Comparison of ENCODE assay signal across 9 cellular contexts in the genomic region with DNA sequence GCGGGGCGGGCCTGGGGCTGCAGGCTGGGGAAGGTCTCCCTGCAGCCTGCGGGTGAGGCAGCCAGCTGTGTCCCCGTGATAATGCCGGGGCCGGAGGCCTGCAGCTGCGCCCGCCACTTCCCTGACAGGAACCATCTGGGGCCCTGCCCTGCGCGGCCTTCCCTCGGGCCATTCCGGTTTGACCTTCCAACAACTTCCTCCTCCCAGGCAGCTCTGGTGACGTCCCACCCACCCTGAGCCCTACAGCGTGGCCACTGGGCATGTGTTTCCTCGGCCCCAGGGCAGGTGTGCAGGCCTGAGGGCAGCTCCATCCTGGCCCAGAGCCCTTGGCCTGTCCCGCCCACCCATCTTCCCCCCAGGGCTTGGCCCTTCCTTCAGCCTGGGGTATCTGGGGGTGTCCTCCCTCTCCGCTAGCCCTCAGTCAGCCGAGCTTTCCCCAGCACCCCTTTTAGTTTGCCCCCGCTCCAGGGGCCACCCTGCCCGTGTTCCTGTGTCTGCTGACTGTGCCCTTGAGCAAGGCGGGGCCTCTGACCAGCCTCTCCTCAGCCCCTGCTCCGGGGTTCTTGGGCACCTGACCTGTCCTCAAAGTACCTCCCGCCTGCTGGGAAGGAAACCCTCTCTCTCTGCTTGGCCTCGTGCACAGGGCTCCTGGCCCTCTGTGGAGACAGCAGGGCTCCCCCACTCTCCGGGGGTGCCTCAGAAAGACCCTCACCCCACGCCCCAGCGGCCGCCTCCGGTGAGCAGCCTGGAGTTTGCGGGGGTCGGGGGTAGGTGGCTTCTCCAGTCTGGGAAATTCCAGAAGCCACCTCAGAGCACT. TPM values are rescaled to one million over a fixed set of nuclear protein-coding genes. Genes with fewer than 3 reads are reported as not detected.
A peak's percentile ranks its signal among the peaks of the same experiment; 100 is the strongest.
DNase-seq lines count a peak whose midpoint lies in the region; ATAC-seq and TF ChIP-seq lines count a peak whose summit lies in the region.
"Had no signal": no experiment of that assay in that cellular context is flagged by ENCODE, and none has a peak within 500 bp of the region (broad histone marks: within the 10 kb centered on the region; RNA-seq: fewer than 3 reads in every experiment).

CBFA2T3 (minus strand) TSS at position 180 of the 817 bp plus-strand sequence. CDS start 400 bp downstream, outside the sequence.

- H3K27me3 ChIP-seq in ascending aorta: no peaks in the 10 kb centered on the region
- peaks cover 12 to 69% of the 10 kb centered on the region in 2 experiments for H3K27me3 ChIP-seq in mesenchymal stem cell (ENCODE audit: control insufficient read depth in 1 of 2, insufficient read depth in 1 of 2, low read length in 2 of 2)

- H3K27me3 Mint-ChIP-seq in natural killer cell (ENCODE audit: low read depth in 2 of 2): peaks cover 6 to 32% of the 10 kb centered on the region in 2 donors
- H3K27me3 Mint-ChIP-seq in natural killer cell treated with Interleukin-12 subunit alpha and Interleukin-12 subunit beta and Interleukin-15 and Interleukin-18, amount 100 ng/mL, for 72 hours: peaks cover 0 to 18% of the 10 kb centered on the region in 2 donors

- no peak within 1 kb of the TSS for H2BK5ac ChIP-seq in mesenchymal stem cell (ENCODE audit: low read depth, low read length, poor library complexity, severe bottlenecking)

- no peak for DNase-seq in natural killer cell
- no peak for DNase-seq in natural killer cell treated with Interleukin-12 subunit alpha and Interleukin-12 subunit beta and Interleukin-15 and Interleukin-18, amount 100 ng/mL, for 72 hours (ENCODE audit: low spot score)
- peak; percentile 37 to 77 for DNase-seq in ascending aorta (ENCODE audit: low spot score in 2 of 2)
- DNase-seq in mesenchymal stem cell: peak; percentile 55
- no peak for DNase-seq in T-helper 2 cell
- no peak for DNase-seq in stimulated activated CD8-positive, alpha-beta memory T cell treated with anti-CD3 and anti-CD28 coated beads, Interleukin-4, amount 100 ng/mL, for 48 hours
- DNase-seq in ecto neural progenitor cell (ENCODE audit: low spot score): no peak

- no peak within 1 kb of the TSS for H4K8ac ChIP-seq in mesenchymal stem cell (ENCODE audit: low read length)

- H2AK5ac ChIP-seq in mesenchymal stem cell (ENCODE audit: low read length, severe bottlenecking): no peak within 1 kb of the TSS

- no peaks in the 10 kb centered on the region for H3K79me1 ChIP-seq in mesenchymal stem cell (replicated peaks; ENCODE audit: low read length, poor library complexity, severe bottlenecking)

- H3K36me3 ChIP-seq in ascending aorta (no peaks in the 10 kb centered on the region), mesenchymal stem cell (ENCODE audit: control insufficient read depth in 1 of 2, insufficient read depth in 2 of 2, low read depth in 1 of 2, low read length in 2 of 2) (no peaks in the 10 kb centered on the region)

- H3K9ac ChIP-seq in mesenchymal stem cell (ENCODE audit: low read length): no peak within 1 kb of the TSS

- H4K91ac ChIP-seq in mesenchymal stem cell (ENCODE audit: low read length): no peak within 1 kb of the TSS

- H3K27ac ChIP-seq in ascending aorta (no peak within 1 kb of the TSS), mesenchymal stem cell (ENCODE audit: low read length, poor library complexity, severe bottlenecking) (no peak within 1 kb of the TSS)

- H3K4ac ChIP-seq in mesenchymal stem cell (ENCODE audit: low read depth in 1 of 2, low read length in 2 of 2): no peak within 1 kb of the TSS

- H3K4me3 Mint-ChIP-seq in natural killer cell: peak within 1 kb of the TSS; percentile 25
- no peak within 1 kb of the TSS for H3K4me3 Mint-ChIP-seq in natural killer cell treated with Interleukin-12 subunit alpha and Interleukin-12 subunit beta and Interleukin-15 and Interleukin-18, amount 100 ng/mL, for 72 hours

- H3K4me1 ChIP-seq in ascending aorta: no peaks in the 10 kb centered on the region
- H3K4me1 ChIP-seq in mesenchymal stem cell (ENCODE audit: control insufficient read depth, insufficient read depth, low read depth, low read length): no peaks in the 10 kb centered on the region

- no peak within 1 kb of the TSS for H3K23ac ChIP-seq in mesenchymal stem cell (ENCODE audit: low read length in 2 of 2)

- H2BK120ac ChIP-seq in mesenchymal stem cell (ENCODE audit: low read depth, low read length): no peak within 1 kb of the TSS

- no peak within 1 kb of the TSS for H2BK12ac ChIP-seq in mesenchymal stem cell (ENCODE audit: low read length in 2 of 2)

- no peak within 1 kb of the TSS for H3K4me2 ChIP-seq in mesenchymal stem cell (ENCODE audit: low read length, poor library complexity, severe bottlenecking)

- no peak within 1 kb of the TSS for H3K14ac ChIP-seq in mesenchymal stem cell (ENCODE audit: low read length in 2 of 2)

- WGBS in mesenchymal stem cell: 65% methylated on average over 30 of the region's 31 CpGs

- H2AFZ ChIP-seq in mesenchymal stem cell (ENCODE audit: low read depth, low read length): peak within 1 kb of the TSS; percentile 2

- intact Hi-C loops in natural killer cell (cut with micrococcal nuclease): no loop called here
- intact Hi-C loops in ascending aorta (cut with DNase I): no loop called here

- peaks cover 6 to 24% of the 10 kb centered on the region in 2 donors for H3K4me1 Mint-ChIP-seq in natural killer cell
- H3K4me1 Mint-ChIP-seq in natural killer cell treated with Interleukin-12 subunit alpha and Interleukin-12 subunit beta and Interleukin-15 and Interleukin-18, amount 100 ng/mL, for 72 hours (ENCODE audit: low read depth in 2 of 2): peaks cover 0 to 9% of the 10 kb centered on the region in 2 donors

- H3K18ac ChIP-seq in mesenchymal stem cell (ENCODE audit: low read depth in 1 of 2, low read length in 2 of 2): no peak within 1 kb of the TSS

- no peak within 1 kb of the TSS for H2BK15ac ChIP-seq in mesenchymal stem cell (ENCODE audit: low read depth, poor library complexity, severe bottlenecking)

- TF ChIP-seq CTCF in natural killer cell (IDR thresholded peaks at IDR 0.05) (no peak), ascending aorta (IDR thresholded peaks at IDR 0.05) (no peak)

- H3K9me3 Mint-ChIP-seq in natural killer cell: no peaks in the 10 kb centered on the region
- H3K9me3 Mint-ChIP-seq in natural killer cell treated with Interleukin-12 subunit alpha and Interleukin-12 subunit beta and Interleukin-15 and Interleukin-18, amount 100 ng/mL, for 72 hours: no peaks in the 10 kb centered on the region

- H3K4me3 ChIP-seq in ascending aorta (peak within 1 kb of the TSS in 1 of 2 donors; percentile 13), mesenchymal stem cell (ENCODE audit: insufficient read depth in 1 of 2, low read depth in 1 of 2, low read length in 2 of 2) (no peak within 1 kb of the TSS)

- H3K36me3 Mint-ChIP-seq in natural killer cell: no peaks in the 10 kb centered on the region
- no peaks in the 10 kb centered on the region for H3K36me3 Mint-ChIP-seq in natural killer cell treated with Interleukin-12 subunit alpha and Interleukin-12 subunit beta and Interleukin-15 and Interleukin-18, amount 100 ng/mL, for 72 hours

- ATAC-seq in natural killer cell: peak in 2 of 3 donors; percentile 29 to 36
- ATAC-seq in natural killer cell treated with Interleukin-12 subunit alpha and Interleukin-12 subunit beta and Interleukin-15 and Interleukin-18, amount 100 ng/mL, for 72 hours: no peak
- no peak for ATAC-seq in HG02938 (IDR thresholded peaks at IDR 0.05; ENCODE audit: unreplicated experiment)

- H3K9me3 ChIP-seq in ascending aorta: no peaks in the 10 kb centered on the region
- H3K9me3 ChIP-seq in mesenchymal stem cell (ENCODE audit: control insufficient read depth, low read length): no peaks in the 10 kb centered on the region

- no peak within 1 kb of the TSS for H3K27ac Mint-ChIP-seq in natural killer cell
- no peak within 1 kb of the TSS for H3K27ac Mint-ChIP-seq in natural killer cell treated with Interleukin-12 subunit alpha and Interleukin-12 subunit beta and Interleukin-15 and Interleukin-18, amount 100 ng/mL, for 72 hours

RNA-seq across cellular contexts. Expression of gene CBFA2T3, which starts in this region (rescaled TPM):
- 1 to 10 TPM; 2.5 to 7.8 (median 4.2) TPM for total RNA-seq in natural killer cell
- total RNA-seq in natural killer cell treated with Interleukin-12 subunit alpha and Interleukin-12 subunit beta and Interleukin-15 and Interleukin-18, amount 100 ng/mL, for 72 hours: 1 to 10 TPM; 2.3 to 2.9 TPM
- 32.8 TPM for total RNA-seq in ascending aorta
- polyA plus RNA-seq in mesenchymal stem cell (2013, experiment 1 of 2): 0.03 TPM
- polyA plus RNA-seq in mesenchymal stem cell (2013, experiment 2 of 2): 0.03 TPM
- total RNA-seq: HT1080 had no signal

Comparison
In these comparisons a context has a peak if more than half of its experiments do, and no peak if none do; other contexts are left out.
1. ATAC-seq: peak in natural killer cell (2 of 3); none in natural killer cell treated with Interleukin-12 subunit alpha and Interleukin-12 subunit beta and Interleukin-15 and Interleukin-18, amount 100 ng/mL, for 72 hours (0 of 2) and HG02938 (single experiment).
2. DNase-seq: peak in ascending aorta (2 of 2) and mesenchymal stem cell (single experiment); none in natural killer cell (single experiment), natural killer cell treated with Interleukin-12 subunit alpha and Interleukin-12 subunit beta and Interleukin-15 and Interleukin-18, amount 100 ng/mL, for 72 hours (single experiment), T-helper 2 cell (0 of 5), stimulated activated CD8-positive, alpha-beta memory T cell treated with anti-CD3 and anti-CD28 coated beads, Interleukin-4, amount 100 ng/mL, for 48 hours (single experiment) and ecto neural progenitor cell (single experiment).